14 cellular contexts compared by ENCODE assay signal in genomic region chr18:37698508-37699035, GRCh38.
DNase-seq lines count a peak whose midpoint lies in the region; ATAC-seq lines count a peak whose summit lies in the region.
"Had no signal": no experiment of that assay in that cellular context is flagged by ENCODE, and none has a peak within 500 bp of the region (broad histone marks: within the 10 kb centered on the region; RNA-seq: fewer than 3 reads in every experiment).

No MANE protein-coding gene starts in this region.

- peak; percentile 54 for DNase-seq in ELF-1 (ENCODE audit: low read depth, low spot score)
- peak; percentile 4 for DNase-seq in NCI-H187 treated with DMSO at 0.1 percent for 48 hours (lab: John Stamatoyannopoulos, UW)
- DNase-seq in cortex of kidney (lab: John Stamatoyannopoulos, UW), result peak; percentile 10
- peak; percentile 35 for DNase-seq in iPS-NIHi7 (ENCODE audit: extremely low spot score)
- no peak for DNase-seq in NCI-H2227 (lab: John Stamatoyannopoulos, UW; ENCODE audit: unreplicated experiment)
- DNase-seq in AG20443 (ENCODE audit: low spot score), result no peak
- DNase-seq: ACHN, COR-L47, GM23248, NCI-H1436 treated with DMSO at 0.1 percent for 48 hours, NCI-H2081, NCI-H446, SIG-M5 had no signal

- no peak for ATAC-seq in GM19351 (IDR thresholded peaks at IDR 0.05; ENCODE audit: unreplicated experiment)

Comparison
In these comparisons a context has a peak if more than half of its experiments do, and no peak if none do; other contexts are left out.
1. DNase-seq: peak in ELF-1 (single experiment), NCI-H187 treated with DMSO at 0.1 percent for 48 hours (single experiment), cortex of kidney (single experiment) and iPS-NIHi7 (single experiment); none in NCI-H2227 (single experiment) and AG20443 (single experiment).